22 cellular contexts compared by ENCODE assay signal in genomic region chr19:41811036-41811435, GRCh38. TPM values are rescaled to one million over a fixed set of nuclear protein-coding genes. Genes with fewer than 3 reads are reported as not detected.
DNase-seq lines count a peak whose midpoint lies in the region; ATAC-seq and FAIRE-seq lines count a peak whose summit lies in the region.
"Had no signal": no experiment of that assay in that cellular context is flagged by ENCODE, and none has a peak within 500 bp of the region (broad histone marks: within the 10 kb centered on the region; RNA-seq: fewer than 3 reads in every experiment).

No MANE protein-coding gene starts in this region.

- no peaks in the 10 kb centered on the region for H3K27me3 ChIP-seq in small intestine (ENCODE audit: control insufficient read depth in 2 of 2, insufficient read depth in 2 of 2, low read length in 2 of 2)
- H3K27me3 ChIP-seq: Peyer's patch had no signal

- H3K27me3 Mint-ChIP-seq in natural killer cell treated with Interleukin-12 subunit alpha and Interleukin-12 subunit beta and Interleukin-15 and Interleukin-18, amount 100 ng/mL, for 72 hours, result peaks cover 7 to 21% of the 10 kb centered on the region in 2 donors
- H3K27me3 Mint-ChIP-seq: activated CD8-positive, alpha-beta memory T cell treated with anti-CD3 and anti-CD28 coated beads, Interleukin-2, amount 10 ng/mL, durations not matched to agents 7 days and 5 days had no signal

- H3K4me3 Mint-ChIP-seq in natural killer cell treated with Interleukin-12 subunit alpha and Interleukin-12 subunit beta and Interleukin-15 and Interleukin-18, amount 100 ng/mL, for 72 hours, result no peak overlapping the region
- H3K4me3 Mint-ChIP-seq: activated CD8-positive, alpha-beta memory T cell treated with anti-CD3 and anti-CD28 coated beads, Interleukin-2, amount 10 ng/mL, durations not matched to agents 7 days and 5 days; T-cell had no signal

- H3K27ac Mint-ChIP-seq in natural killer cell treated with Interleukin-12 subunit alpha and Interleukin-12 subunit beta and Interleukin-15 and Interleukin-18, amount 100 ng/mL, for 72 hours, result no peak overlapping the region
- H3K27ac Mint-ChIP-seq: activated CD8-positive, alpha-beta memory T cell treated with anti-CD3 and anti-CD28 coated beads, Interleukin-2, amount 10 ng/mL, durations not matched to agents 7 days and 5 days; T-cell had no signal

- 45 to 53% (median 46%) methylated on average over 3 of the region's 3 CpGs for WGBS in small intestine, 3 donors

- no peaks in the 10 kb centered on the region for H3K9me3 Mint-ChIP-seq in natural killer cell treated with Interleukin-12 subunit alpha and Interleukin-12 subunit beta and Interleukin-15 and Interleukin-18, amount 100 ng/mL, for 72 hours
- H3K9me3 Mint-ChIP-seq: T-cell had no signal

- H3K4me1 Mint-ChIP-seq in natural killer cell treated with Interleukin-12 subunit alpha and Interleukin-12 subunit beta and Interleukin-15 and Interleukin-18, amount 100 ng/mL, for 72 hours (ENCODE audit: low read depth in 2 of 2), result peaks cover 0 to 4% of the 10 kb centered on the region in 2 donors

- H3K4me3 ChIP-seq in small intestine (ENCODE audit: low read depth in 1 of 2, low read length in 2 of 2), result no peak overlapping the region
- H3K4me3 ChIP-seq: Peyer's patch had no signal

- no peaks in the 10 kb centered on the region for H3K36me3 ChIP-seq in small intestine (ENCODE audit: control insufficient read depth in 2 of 2, insufficient read depth in 2 of 2, low read length in 2 of 2)
- H3K36me3 ChIP-seq: Peyer's patch had no signal

- DNase-seq in CD1c-positive myeloid dendritic cell (ENCODE audit: extremely low spot score) (peak; percentile 90), NOMO-1 treated with DMSO at 0.1 percent for 48 hours (lab: John Stamatoyannopoulos, UW; ENCODE audit: unreplicated experiment) (peak; percentile 85), Right ventricle myocardium superior (peak; percentile 49), small intestine (no peak), kidney glomerular epithelial cell (lab: John Stamatoyannopoulos, UW) (no peak)
- peak; percentile 52 for DNase-seq in natural killer cell treated with Interleukin-12 subunit alpha and Interleukin-12 subunit beta and Interleukin-15 and Interleukin-18, amount 100 ng/mL, for 72 hours (ENCODE audit: low spot score)
- no peak for DNase-seq in activated T-cell treated with anti-CD3 and anti-CD28 coated beads, Interleukin-2, amount 50 U/mL, for 48 hours
- DNase-seq: activated CD8-positive, alpha-beta memory T cell treated with anti-CD3 and anti-CD28 coated beads, Interleukin-2, amount 10 ng/mL, durations not matched to agents 7 days and 5 days; activated gamma-delta T cell treated with Interleukin-2 at 50 U/mL for 16 hours; NCI-H1436 treated with DMSO at 0.1 percent for 48 hours had no signal

- intact Hi-C loops in Right ventricle myocardium superior (cut with DNase I), result no loop called here

- FAIRE-seq in small intestine (lab: Jason Lieb, UNC), result no peak
- FAIRE-seq: astrocyte, colon, GM18507, islet of Langerhans had no signal

- ATAC-seq in Right ventricle myocardium superior (ENCODE audit: poor library complexity) (peak; percentile 64), HG03469 (IDR thresholded peaks at IDR 0.05; ENCODE audit: unreplicated experiment) (no peak)
- ATAC-seq in natural killer cell treated with Interleukin-12 subunit alpha and Interleukin-12 subunit beta and Interleukin-15 and Interleukin-18, amount 100 ng/mL, for 72 hours, result no peak
- ATAC-seq: activated CD8-positive, alpha-beta memory T cell treated with anti-CD3 and anti-CD28 coated beads, Interleukin-2, amount 10 ng/mL, durations not matched to agents 7 days and 5 days; T-cell had no signal

- H3K36me3 Mint-ChIP-seq in natural killer cell treated with Interleukin-12 subunit alpha and Interleukin-12 subunit beta and Interleukin-15 and Interleukin-18, amount 100 ng/mL, for 72 hours, result no peaks in the 10 kb centered on the region
- H3K36me3 Mint-ChIP-seq: activated CD8-positive, alpha-beta memory T cell treated with anti-CD3 and anti-CD28 coated beads, Interleukin-2, amount 10 ng/mL, durations not matched to agents 7 days and 5 days; T-cell had no signal

- no peaks in the 10 kb centered on the region for H3K9me3 ChIP-seq in small intestine (ENCODE audit: control insufficient read depth, low read depth)
- H3K9me3 ChIP-seq: Peyer's patch had no signal

- H3K27ac ChIP-seq in small intestine (ENCODE audit: low read depth in 1 of 2, low read length in 1 of 2), result no peak overlapping the region
- H3K27ac ChIP-seq: epithelial cell of prostate, KMS-11, Peyer's patch had no signal

- H3K4me1 ChIP-seq in small intestine (ENCODE audit: control insufficient read depth in 2 of 2, insufficient read depth in 1 of 2, low read depth in 1 of 2, low read length in 1 of 2), result no peaks in the 10 kb centered on the region
- H3K4me1 ChIP-seq: Peyer's patch had no signal

RNA-seq across cellular contexts. Expression of gene CEACAM3, which starts 14.6 kb away (rescaled TPM):
- total RNA-seq in Right ventricle myocardium superior, result not detected
- not detected for total RNA-seq in natural killer cell treated with Interleukin-12 subunit alpha and Interleukin-12 subunit beta and Interleukin-15 and Interleukin-18, amount 100 ng/mL, for 72 hours
- under 1 TPM in 1 of 3 donors, not detected in 2; 0.24 TPM for polyA plus RNA-seq in small intestine
- total RNA-seq: activated CD8-positive, alpha-beta memory T cell treated with anti-CD3 and anti-CD28 coated beads, Interleukin-2, amount 10 ng/mL, durations not matched to agents 7 days and 5 days; astrocyte; Peyer's patch; T-cell had no signal
- polyA plus RNA-seq: AG04450 had no signal

RNA-seq across cellular contexts. Expression of gene LYPD4, which starts 33.4 kb away (rescaled TPM):
- not detected for total RNA-seq in Right ventricle myocardium superior
- total RNA-seq in natural killer cell treated with Interleukin-12 subunit alpha and Interleukin-12 subunit beta and Interleukin-15 and Interleukin-18, amount 100 ng/mL, for 72 hours, result not detected
- polyA plus RNA-seq in small intestine, result not detected
- total RNA-seq: activated CD8-positive, alpha-beta memory T cell treated with anti-CD3 and anti-CD28 coated beads, Interleukin-2, amount 10 ng/mL, durations not matched to agents 7 days and 5 days; astrocyte; Peyer's patch; posterior vena cava; subcutaneous adipose tissue; T-cell had no signal
- polyA plus RNA-seq: AG04450 had no signal

RNA-seq across cellular contexts. Expression of gene DMRTC2, which starts 33.8 kb away (rescaled TPM):
- total RNA-seq in Right ventricle myocardium superior, result not detected
- not detected for total RNA-seq in natural killer cell treated with Interleukin-12 subunit alpha and Interleukin-12 subunit beta and Interleukin-15 and Interleukin-18, amount 100 ng/mL, for 72 hours
- polyA plus RNA-seq in small intestine, result not detected
- total RNA-seq: activated CD8-positive, alpha-beta memory T cell treated with anti-CD3 and anti-CD28 coated beads, Interleukin-2, amount 10 ng/mL, durations not matched to agents 7 days and 5 days; astrocyte; Peyer's patch; posterior vena cava; subcutaneous adipose tissue; T-cell had no signal
- polyA plus RNA-seq: AG04450 had no signal

RNA-seq across cellular contexts. Expression of gene RPS19, which starts 49.0 kb away (rescaled TPM):
- 586 TPM for total RNA-seq in Right ventricle myocardium superior
- 1,000 to 10,000 TPM; 1,532 to 1,595 TPM for total RNA-seq in natural killer cell treated with Interleukin-12 subunit alpha and Interleukin-12 subunit beta and Interleukin-15 and Interleukin-18, amount 100 ng/mL, for 72 hours
- 1,000 to 10,000 TPM; 2,031 to 3,349 (median 3,107) TPM for polyA plus RNA-seq in small intestine

RNA-seq across cellular contexts. Expression of gene CEACAM6, which starts 55.7 kb away (rescaled TPM):
- total RNA-seq in Right ventricle myocardium superior, result not detected
- total RNA-seq in natural killer cell treated with Interleukin-12 subunit alpha and Interleukin-12 subunit beta and Interleukin-15 and Interleukin-18, amount 100 ng/mL, for 72 hours, result not detected
- polyA plus RNA-seq in small intestine, result 10 to 100 TPM in 2 of 3 donors, 1 to 10 TPM in 1; 8.5 to 45.8 (median 14.1) TPM
- total RNA-seq: activated CD8-positive, alpha-beta memory T cell treated with anti-CD3 and anti-CD28 coated beads, Interleukin-2, amount 10 ng/mL, durations not matched to agents 7 days and 5 days; astrocyte; subcutaneous adipose tissue had no signal
- polyA plus RNA-seq: AG04450 had no signal

Comparison
In these comparisons a context has a peak if more than half of its experiments do, and no peak if none do; other contexts are left out.
1. DNase-seq: peak in CD1c-positive myeloid dendritic cell (single experiment), NOMO-1 treated with DMSO at 0.1 percent for 48 hours (single experiment), Right ventricle myocardium superior (single experiment) and natural killer cell treated with Interleukin-12 subunit alpha and Interleukin-12 subunit beta and Interleukin-15 and Interleukin-18, amount 100 ng/mL, for 72 hours (single experiment); none in small intestine (single experiment), kidney glomerular epithelial cell (single experiment) and activated T-cell treated with anti-CD3 and anti-CD28 coated beads, Interleukin-2, amount 50 U/mL, for 48 hours (0 of 2).